ENCODE assay signal across 13 cellular contexts in the genomic region with DNA sequence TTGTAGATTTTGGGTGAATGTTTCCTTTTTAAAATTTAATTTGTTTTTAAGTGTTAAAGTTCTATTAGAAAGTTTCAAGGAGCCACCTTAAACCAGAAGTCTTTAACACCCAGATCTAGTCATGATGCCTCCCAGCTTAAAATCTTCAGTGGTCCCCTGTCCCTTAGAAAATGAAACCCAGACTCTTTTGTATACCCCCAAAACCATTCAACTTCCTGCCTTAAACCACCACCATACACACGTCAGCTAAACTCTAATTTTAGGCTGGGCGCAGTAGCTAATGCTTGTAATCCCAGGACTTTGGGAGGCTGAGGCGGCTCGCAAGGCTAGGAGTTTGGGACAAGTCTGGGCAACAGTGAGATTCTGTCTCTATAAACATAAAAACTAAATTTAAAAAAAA. TPM values are rescaled to one million over a fixed set of nuclear protein-coding genes. Genes with fewer than 3 reads are reported as not detected.
A peak's percentile ranks its signal among the peaks of the same experiment; 100 is the strongest.
DNase-seq lines count a peak whose midpoint lies in the region; ATAC-seq, FAIRE-seq and TF ChIP-seq lines count a peak whose summit lies in the region.
"Had no signal": no experiment of that assay in that cellular context is flagged by ENCODE, and none has a peak within 500 bp of the region (broad histone marks: within the 10 kb centered on the region; RNA-seq: fewer than 3 reads in every experiment).

No MANE protein-coding gene starts in this region.

- H3K27me3 ChIP-seq in MM.1S (replicated peaks; ENCODE audit: insufficient read depth, low read length): no peaks in the 10 kb centered on the region
- H3K27me3 ChIP-seq: SJCRH30 had no signal

- no peaks in the 10 kb centered on the region for H3K36me3 ChIP-seq in MM.1S (replicated peaks; ENCODE audit: insufficient read depth, low read length)

- H3K36me3 Mint-ChIP-seq in activated T-cell treated with anti-CD3 and anti-CD28 coated beads, Interleukin-2, amount 50 U/mL, for 4 hours (ENCODE audit: insufficient read depth): no peaks in the 10 kb centered on the region

- no peak overlapping the region for H3K4me3 Mint-ChIP-seq in activated T-cell treated with anti-CD3 and anti-CD28 coated beads, Interleukin-2, amount 50 U/mL, for 4 hours
- peak overlapping the region in 1 of 2 donors; percentile 5 for H3K4me3 Mint-ChIP-seq in stimulated activated naive CD8-positive, alpha-beta T cell treated with anti-CD3 and anti-CD28 coated beads, Interleukin-15, amount 100 ng/mL, for 72 hours

- peak overlapping the region; percentile 85; the same call in 1 of the 2 replicates for H3K27ac ChIP-seq in MM.1S (ENCODE audit: low read length)
- H3K27ac ChIP-seq: A549, SJCRH30 had no signal

- no peaks in the 10 kb centered on the region for H3K9me2 ChIP-seq in MM.1S (replicated peaks; ENCODE audit: insufficient read depth, low read length)

- no peak for TF ChIP-seq CTCF in MM.1S (IDR thresholded peaks at IDR 0.05; ENCODE audit: low read length)
- TF ChIP-seq CTCF in D721Med (IDR thresholded peaks at IDR 0.05; ENCODE audit: insufficient read depth, missing control alignments): no peak

- H3K4me3 ChIP-seq in MM.1S (ENCODE audit: low read length): no peak overlapping the region
- H3K4me3 ChIP-seq: A549, SJCRH30, smooth muscle cell had no signal

- H3F3A ChIP-seq in MM.1S (ENCODE audit: insufficient read depth, low read length): peaks cover 21% of the 10 kb centered on the region

- H3K4me2 ChIP-seq in MM.1S (ENCODE audit: low read depth, low read length): peak overlapping the region; percentile 63
- H3K4me2 ChIP-seq: A549, smooth muscle cell had no signal

- no peak for FAIRE-seq in D721Med (lab: Jason Lieb, UNC)
- FAIRE-seq: A549 had no signal

- no peaks in the 10 kb centered on the region for H3K27me3 Mint-ChIP-seq in activated T-cell treated with anti-CD3 and anti-CD28 coated beads, Interleukin-2, amount 50 U/mL, for 4 hours (ENCODE audit: low read depth)
- H3K27me3 Mint-ChIP-seq in stimulated activated naive CD8-positive, alpha-beta T cell treated with anti-CD3 and anti-CD28 coated beads, Interleukin-15, amount 100 ng/mL, for 72 hours: no peaks in the 10 kb centered on the region

- H2AFZ ChIP-seq in MM.1S (ENCODE audit: low read length): no peak overlapping the region

- H4K20me1 ChIP-seq in MM.1S (ENCODE audit: insufficient read depth, low read length): no peaks in the 10 kb centered on the region

- peak overlapping the region; percentile 33; the same call in 1 of the 2 replicates for H3K9ac ChIP-seq in MM.1S (ENCODE audit: low read length)

- no peak for DNase-seq in activated T-cell treated with anti-CD3 and anti-CD28 coated beads, Interleukin-2, amount 50 U/mL, for 4 hours
- DNase-seq in activated T-cell treated with anti-CD3 and anti-CD28 coated beads for 4 hours: no peak
- DNase-seq in MM.1S: peak; percentile 38
- DNase-seq in stimulated activated naive CD8-positive, alpha-beta T cell treated with anti-CD3 and anti-CD28 coated beads, Interleukin-15, amount 100 ng/mL, for 72 hours: no peak
- no peak for DNase-seq in AG08396 (ENCODE audit: low spot score)
- no peak for DNase-seq in D721Med (ENCODE audit: insufficient read length, low spot score)
- DNase-seq in CD1c-positive myeloid dendritic cell (ENCODE audit: extremely low spot score): no peak
- DNase-seq: NCI-H1048, SJCRH30, substantia nigra had no signal

- H3K9me3 Mint-ChIP-seq in activated T-cell treated with anti-CD3 and anti-CD28 coated beads, Interleukin-2, amount 50 U/mL, for 4 hours: no peaks in the 10 kb centered on the region
- H3K9me3 Mint-ChIP-seq in stimulated activated naive CD8-positive, alpha-beta T cell treated with anti-CD3 and anti-CD28 coated beads, Interleukin-15, amount 100 ng/mL, for 72 hours: no peaks in the 10 kb centered on the region

- peak overlapping the region in 1 of 2 donors; percentile 34 for H3K27ac Mint-ChIP-seq in stimulated activated naive CD8-positive, alpha-beta T cell treated with anti-CD3 and anti-CD28 coated beads, Interleukin-15, amount 100 ng/mL, for 72 hours

- no peaks in the 10 kb centered on the region for H3K9me3 ChIP-seq in MM.1S (replicated peaks; ENCODE audit: insufficient read depth, low read length)
- H3K9me3 ChIP-seq: A549, SJCRH30 had no signal

- peaks cover 36% of the 10 kb centered on the region for H3K4me1 ChIP-seq in MM.1S (ENCODE audit: low read length)
- H3K4me1 ChIP-seq: A549, SJCRH30 had no signal

- peak; percentile 40 to 59 for ATAC-seq in activated T-cell treated with anti-CD3 and anti-CD28 coated beads, Interleukin-2, amount 50 U/mL, for 4 hours
- peak; percentile 61 for ATAC-seq in HG02759 (IDR thresholded peaks at IDR 0.05; ENCODE audit: unreplicated experiment)
- ATAC-seq in stimulated activated naive CD8-positive, alpha-beta T cell treated with anti-CD3 and anti-CD28 coated beads, Interleukin-15, amount 100 ng/mL, for 72 hours: peak; percentile 71
- ATAC-seq: A549 had no signal

- no peaks in the 10 kb centered on the region for H3K79me2 ChIP-seq in MM.1S (ENCODE audit: low read length)

- H3K4me1 Mint-ChIP-seq in activated T-cell treated with anti-CD3 and anti-CD28 coated beads, Interleukin-2, amount 50 U/mL, for 4 hours (ENCODE audit: low read depth): peaks cover 6% of the 10 kb centered on the region
- peaks cover 29% of the 10 kb centered on the region for H3K4me1 Mint-ChIP-seq in stimulated activated naive CD8-positive, alpha-beta T cell treated with anti-CD3 and anti-CD28 coated beads, Interleukin-15, amount 100 ng/mL, for 72 hours

RNA-seq across cellular contexts. Expression of a gene that starts 37.9 kb away (rescaled TPM):
- 1 to 10 TPM; 5.1 to 7.3 (median 5.4) TPM for total RNA-seq in activated T-cell treated with anti-CD3 and anti-CD28 coated beads, Interleukin-2, amount 50 U/mL, for 4 hours
